24 cellular contexts compared by ENCODE assay signal in the genomic region with DNA sequence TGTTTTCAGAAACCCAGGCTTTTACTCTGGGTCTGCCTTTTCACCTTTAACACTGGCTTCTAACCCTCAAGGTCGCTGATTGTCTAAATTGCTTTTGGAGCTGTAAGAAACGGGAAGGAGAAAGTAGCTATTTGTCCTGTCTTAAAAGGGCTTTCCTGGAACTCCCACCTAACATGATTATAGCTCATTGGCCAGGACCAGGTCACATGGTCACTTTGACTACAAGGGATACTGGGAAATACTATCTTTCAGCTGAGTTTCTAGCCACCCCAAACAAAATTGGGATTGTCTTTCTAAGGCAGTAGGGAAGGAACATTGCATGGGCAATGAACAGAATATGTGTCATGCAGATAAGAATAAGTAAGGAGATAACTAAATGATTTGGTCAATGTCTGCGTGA.
"Had no signal": no experiment of that assay in that cellular context is flagged by ENCODE, and none has a peak within 500 bp of the region (broad histone marks: within the 10 kb centered on the region; RNA-seq: fewer than 3 reads in every experiment).

No MANE protein-coding gene starts in this region.

- H3K36me3 ChIP-seq: uterus, WERI-Rb-1 had no signal

- H3K36me3 Mint-ChIP-seq: activated naive CD8-positive, alpha-beta T cell treated with anti-CD3 and anti-CD28 coated beads for 36 hours had no signal

- H3K4me3 ChIP-seq: hepatocyte, mucosa of descending colon, testis, uterus had no signal

- H3K4me2 ChIP-seq: hepatocyte had no signal

- H3K27me3 Mint-ChIP-seq: activated T-cell treated with anti-CD3 and anti-CD28 coated beads, Interleukin-2, amount 50 U/mL, for 24 hours; central memory CD8-positive, alpha-beta T cell had no signal

- DNase-seq: activated CD4-positive, alpha-beta T cell treated with anti-CD3 and anti-CD28 coated beads for 1 hour; activated naive CD4-positive, alpha-beta T cell treated with Interleukin-2 at 50 U/mL for 16 hours; activated naive CD8-positive, alpha-beta T cell treated with anti-CD3 and anti-CD28 coated beads for 36 hours; activated T-cell treated with anti-CD3 and anti-CD28 coated beads, Interleukin-2, amount 50 U/mL, for 24 hours; effector memory CD4-positive, alpha-beta T cell; foreskin melanocyte; glutamatergic neuron; mesenchymal stem cell; mucosa of descending colon; nephron progenitor cell; posterior cingulate gyrus; small intestine; stimulated activated naive CD4-positive, alpha-beta T cell; testis; trophoblast cell; uterus; WERI-Rb-1 had no signal

- H3K27ac ChIP-seq: hepatocyte, testis, uterus, WERI-Rb-1 had no signal

- H3K79me2 ChIP-seq: hepatocyte had no signal

- H3K9me3 ChIP-seq: mucosa of descending colon, testis, uterus had no signal

- ATAC-seq: mucosa of descending colon, sciatic nerve had no signal

- H3K9me3 Mint-ChIP-seq: activated naive CD8-positive, alpha-beta T cell treated with anti-CD3 and anti-CD28 coated beads for 36 hours; nephron progenitor cell had no signal

- H3K27me3 ChIP-seq: hepatocyte, testis, uterus had no signal

- FAIRE-seq: astrocyte, colon, islet of Langerhans, small intestine, TTC549 had no signal

- H3K4me1 ChIP-seq: testis, uterus had no signal

- H3K4me3 Mint-ChIP-seq: activated naive CD8-positive, alpha-beta T cell treated with anti-CD3 and anti-CD28 coated beads for 36 hours; activated T-cell treated with anti-CD3 and anti-CD28 coated beads, Interleukin-2, amount 50 U/mL, for 24 hours; central memory CD8-positive, alpha-beta T cell; nephron progenitor cell had no signal

- H2AFZ ChIP-seq: hepatocyte had no signal

- H3K27ac Mint-ChIP-seq: activated naive CD8-positive, alpha-beta T cell treated with anti-CD3 and anti-CD28 coated beads for 36 hours; activated T-cell treated with anti-CD3 and anti-CD28 coated beads, Interleukin-2, amount 50 U/mL, for 24 hours; nephron progenitor cell had no signal

- H3K4me1 Mint-ChIP-seq: activated naive CD8-positive, alpha-beta T cell treated with anti-CD3 and anti-CD28 coated beads for 36 hours; central memory CD8-positive, alpha-beta T cell had no signal
